Comparison of ENCODE assay signal across 10 cellular contexts in genomic region chr10:76428541-76429330, GRCh38.
DNase-seq lines count a peak whose midpoint lies in the region; ATAC-seq and TF ChIP-seq lines count a peak whose summit lies in the region.
"Had no signal": no experiment of that assay in that cellular context is flagged by ENCODE, and none has a peak within 500 bp of the region (broad histone marks: within the 10 kb centered on the region; RNA-seq: fewer than 3 reads in every experiment).

No MANE protein-coding gene starts in this region.

- TF ChIP-seq CTCF in coronary artery (IDR thresholded peaks at IDR 0.05), result no peak

- DNase-seq in ELR (ENCODE audit: low read depth), result peak; percentile 89
- DNase-seq in NOMO-1 treated with DMSO at 0.1 percent for 48 hours (lab: John Stamatoyannopoulos, UW; ENCODE audit: unreplicated experiment), result peak; percentile 63
- peak; percentile 16 for DNase-seq in epithelial cell of prostate (ENCODE audit: low read depth, low spot score)
- no peak for DNase-seq in DMS79 treated with DMSO at 0.1 percent for 48 hours (lab: John Stamatoyannopoulos, UW)
- no peak for DNase-seq in Kasumi-1 (lab: John Stamatoyannopoulos, UW)
- DNase-seq in coronary artery (ENCODE audit: low spot score), result no peak
- DNase-seq: NCI-H524 had no signal

- no peak overlapping the region for H3K27ac ChIP-seq in epithelial cell of prostate
- H3K27ac ChIP-seq in rectal smooth muscle tissue (ENCODE audit: low read depth, low read length), result peak overlapping the region; percentile 78
- H3K27ac ChIP-seq in coronary artery, result peak overlapping the region in 1 of 2 donors; percentile 91
- H3K27ac ChIP-seq: HL-60 had no signal

- H3K36me3 ChIP-seq in rectal smooth muscle tissue (ENCODE audit: control insufficient read depth, insufficient read depth, low read length), result no peaks in the 10 kb centered on the region

- no peak overlapping the region for H3K4me3 ChIP-seq in rectal smooth muscle tissue (ENCODE audit: low read length)
- H3K4me3 ChIP-seq in coronary artery, result no peak overlapping the region

- H3K27me3 ChIP-seq in rectal smooth muscle tissue (ENCODE audit: control insufficient read depth, insufficient read depth, low read length), result no peaks in the 10 kb centered on the region

- peaks cover 29% of the 10 kb centered on the region for H3K4me1 ChIP-seq in rectal smooth muscle tissue (ENCODE audit: control insufficient read depth, insufficient read depth, low read length)

- ATAC-seq in GM21737 (IDR thresholded peaks at IDR 0.05; ENCODE audit: unreplicated experiment), result no peak

- H3K9ac ChIP-seq in rectal smooth muscle tissue (ENCODE audit: low read length), result no peak overlapping the region

Comparison
In these comparisons a context has a peak if more than half of its experiments do, and no peak if none do; other contexts are left out.
1. DNase-seq: peak in ELR (single experiment), NOMO-1 treated with DMSO at 0.1 percent for 48 hours (single experiment) and epithelial cell of prostate (single experiment); none in DMS79 treated with DMSO at 0.1 percent for 48 hours (single experiment), Kasumi-1 (0 of 2) and coronary artery (single experiment).